ENCODE assay signal across 11 cellular contexts in the genomic region with DNA sequence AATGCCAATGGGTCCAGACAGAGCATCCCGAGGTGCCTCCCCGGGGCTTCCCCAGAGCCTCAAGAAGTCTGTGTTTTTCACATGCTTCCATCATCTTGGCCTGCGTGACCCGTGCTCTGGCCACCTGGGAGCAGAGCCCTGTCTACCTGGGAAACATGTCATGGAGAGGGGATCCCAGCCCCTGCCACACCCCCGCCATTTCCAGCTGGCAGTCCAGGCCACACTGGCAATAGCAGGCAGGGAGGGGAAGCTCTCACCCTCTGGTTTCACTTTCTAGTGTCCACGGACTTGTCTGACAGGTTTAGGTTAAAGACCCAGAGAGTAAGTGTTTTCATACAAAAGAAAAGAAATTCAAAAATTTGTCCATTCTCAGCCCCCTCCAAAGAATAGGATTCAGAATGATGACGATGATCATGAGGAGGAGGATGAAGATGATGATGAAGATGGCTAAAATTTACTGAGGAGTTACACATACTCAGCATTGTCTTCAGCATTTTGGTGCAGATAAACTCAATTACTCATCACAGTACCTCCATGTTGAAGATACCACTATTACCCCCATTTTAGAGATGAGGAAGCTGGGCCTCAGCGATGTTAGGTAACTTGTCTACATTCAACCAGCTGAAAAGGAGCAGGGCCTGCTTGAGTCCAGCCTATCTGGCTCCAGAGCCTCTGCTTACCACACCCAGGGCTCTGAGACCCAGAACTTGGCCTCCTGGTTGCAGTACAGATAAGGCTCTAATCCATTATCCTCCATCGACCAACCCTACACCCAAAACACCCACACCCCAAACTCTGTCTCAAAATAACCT. TPM values are rescaled to one million over a fixed set of nuclear protein-coding genes. Genes with fewer than 3 reads are reported as not detected.
A peak's percentile ranks its signal among the peaks of the same experiment; 100 is the strongest.
DNase-seq lines count a peak whose midpoint lies in the region; ATAC-seq, FAIRE-seq and TF ChIP-seq lines count a peak whose summit lies in the region.
"Had no signal": no experiment of that assay in that cellular context is flagged by ENCODE, and none has a peak within 500 bp of the region (broad histone marks: within the 10 kb centered on the region; RNA-seq: fewer than 3 reads in every experiment).

No MANE protein-coding gene starts in this region.

- TF ChIP-seq CTCF in endothelial cell of umbilical vein (IDR thresholded peaks at IDR 0.05; ENCODE audit: extremely low read depth in 1 of 2, insufficient read depth in 1 of 2, low read depth in 1 of 2, low read length in 2 of 2) (no peak), parathyroid adenoma (IDR thresholded peaks at IDR 0.05) (no peak)

- ATAC-seq in GM21528 (IDR thresholded peaks at IDR 0.05; ENCODE audit: low FRiP score, unreplicated experiment): no peak
- no peak for ATAC-seq in GM19397 (IDR thresholded peaks at IDR 0.05; ENCODE audit: unreplicated experiment)
- ATAC-seq: activated naive CD8-positive, alpha-beta T cell treated with anti-CD3 and anti-CD28 coated beads, Interleukin-2, amount 50 U/mL, for 24 hours had no signal

- TF ChIP-seq POLR2A in GM12892 (IDR thresholded peaks at IDR 0.05; ENCODE audit: low read depth, low read length): no peak
- TF ChIP-seq POLR2A in endothelial cell of umbilical vein (IDR thresholded peaks at IDR 0.05; ENCODE audit: low read depth, low read length): no peak

- H3K27ac ChIP-seq in endothelial cell of umbilical vein (ENCODE audit: insufficient read depth, low read depth, low read length) (no peak overlapping the region), parathyroid adenoma (peak overlapping the region; percentile 83)

- no peaks in the 10 kb centered on the region for H3K9me3 ChIP-seq in endothelial cell of umbilical vein (replicated peaks; ENCODE audit: control insufficient read depth, insufficient read depth, low read length)
- no peaks in the 10 kb centered on the region for H3K9me3 ChIP-seq in parathyroid adenoma (ENCODE audit: control insufficient read depth, low read length)

- H3K9me1 ChIP-seq in endothelial cell of umbilical vein (replicated peaks; ENCODE audit: control insufficient read depth, extremely low read depth, insufficient read depth, low read length): no peaks in the 10 kb centered on the region

- DNase-seq in GM12892 (ENCODE audit: insufficient read length) (peak; percentile 23), NCI-H510A treated with DMSO at 0.1 percent for 48 hours (lab: John Stamatoyannopoulos, UW) (peak; percentile 76), endothelial cell of umbilical vein (ENCODE audit: low read depth, low spot score) (no peak), pons (ENCODE audit: low spot score) (no peak), putamen (ENCODE audit: low spot score) (no peak)
- DNase-seq: activated naive CD8-positive, alpha-beta T cell treated with anti-CD3 and anti-CD28 coated beads, Interleukin-2, amount 50 U/mL, for 24 hours; IMR-90; NCI-H2029 treated with DMSO at 0.1 percent for 48 hours had no signal

- H4K20me1 ChIP-seq in endothelial cell of umbilical vein (replicated peaks; ENCODE audit: control insufficient read depth, extremely low read depth, insufficient read depth, low read length): no peaks in the 10 kb centered on the region

- intact Hi-C loops in endothelial cell of umbilical vein (cut with micrococcal nuclease): no loop called here

- CTCF ChIA-PET in endothelial cell of umbilical vein (lab: Charles Lee): interaction anchor here (1.5 to 19.2 kb wide), 5 partner anchors 7 to 106 kb away, joined by 3 to 446 read pairs (median 14); partner anchors contain the start of gene SMIM5

- H3K9ac ChIP-seq in endothelial cell of umbilical vein (replicated peaks; ENCODE audit: extremely low read depth, insufficient read depth, low read length): no peak overlapping the region
- no peak overlapping the region for H3K9ac ChIP-seq in parathyroid adenoma

- H3K79me2 ChIP-seq in endothelial cell of umbilical vein (ENCODE audit: control insufficient read depth, insufficient read depth, low read length): no peaks in the 10 kb centered on the region
- peaks cover 5% of the 10 kb centered on the region for H3K79me2 ChIP-seq in parathyroid adenoma

- BruUV-seq in endothelial cell of umbilical vein (replicated peaks; lab: Mats Ljungman, UMichigan): no TSS peak

- no peak overlapping the region for H2AFZ ChIP-seq in endothelial cell of umbilical vein (ENCODE audit: low read depth, low read length)
- H2AFZ ChIP-seq in parathyroid adenoma: no peak overlapping the region

- H3K4me3 ChIP-seq in endothelial cell of umbilical vein (replicated peaks in 1 of 3; ENCODE audit: insufficient read depth in 1 of 3, low read depth in 1 of 3, low read length in 3 of 3) (no peak overlapping the region), parathyroid adenoma (ENCODE audit: low read depth, low read length) (peak overlapping the region; percentile 78)

- H3K36me3 ChIP-seq in endothelial cell of umbilical vein (ENCODE audit: control insufficient read depth in 2 of 2, extremely low read depth in 1 of 2, insufficient read depth in 2 of 2, low read length in 2 of 2) (peaks cover 0 to 3% of the 10 kb centered on the region in 2 experiments), parathyroid adenoma (ENCODE audit: control insufficient read depth, insufficient read depth, low read length) (no peaks in the 10 kb centered on the region)

- FAIRE-seq in GM12892 (lab: Jason Lieb, UNC) (no peak), endothelial cell of umbilical vein (lab: Jason Lieb, UNC) (peak; percentile 28)

- POLR2A ChIA-PET in endothelial cell of umbilical vein (lab: Charles Lee): interaction anchor here (1.2 kb wide), 1 partner anchor 9 kb away, joined by 3 read pairs; the partner anchor contains the start of gene SMIM5

- H3K4me1 ChIP-seq in endothelial cell of umbilical vein (ENCODE audit: control insufficient read depth, extremely low read depth, insufficient read depth, low read length) (peaks cover 16% of the 10 kb centered on the region), parathyroid adenoma (peaks cover 62% of the 10 kb centered on the region)

- H3K27me3 ChIP-seq in endothelial cell of umbilical vein (ENCODE audit: control insufficient read depth in 2 of 2, insufficient read depth in 2 of 2, low read length in 2 of 2) (no peaks in the 10 kb centered on the region), parathyroid adenoma (ENCODE audit: control insufficient read depth, insufficient read depth, low read length) (no peaks in the 10 kb centered on the region)

- H3K4me2 ChIP-seq in endothelial cell of umbilical vein (ENCODE audit: insufficient read depth, low read length) (no peak overlapping the region), parathyroid adenoma (ENCODE audit: low read length) (peak overlapping the region; percentile 78)

- dilution Hi-C loops in endothelial cell of umbilical vein (cut with MboI; ENCODE audit: extremely low pct_ligation_motif_present, low sequenced_read_pairs): no loop called here

TF ChIP-seq in endothelial cell of umbilical vein, 7 proteins besides CTCF, POLR2A, EP300 and RAD21 (continues in another document):
- no peak for TF ChIP-seq MYC (IDR thresholded peaks at IDR 0.05; ENCODE audit: low read depth, low read length)
- no peak for TF ChIP-seq JUN (IDR thresholded peaks at IDR 0.05; ENCODE audit: borderline replicate concordance, insufficient read depth, insufficient read length, low read depth)
- no peak for TF ChIP-seq FOS (IDR thresholded peaks at IDR 0.05; ENCODE audit: borderline replicate concordance, insufficient read depth, low read length)
- TF ChIP-seq EZH2 (IDR thresholded peaks at IDR 0.05; ENCODE audit: borderline replicate concordance, low read depth, low read length, severe bottlenecking): no peak

RNA-seq across cellular contexts. Expression of gene SMIM5, which starts 9.2 kb away (rescaled TPM):
- 0.51 TPM for polyA plus RNA-seq in GM12892 (2012; ENCODE audit: missing spikeins)
- not detected in 2 replicates for total RNA-seq in endothelial cell of umbilical vein
- polyA plus RNA-seq in endothelial cell of umbilical vein: not detected in 2 replicates
- not detected in 2 replicates for polyA plus RNA-seq in endothelial cell of umbilical vein (2011; cell fraction: cytosol; rRNA removed)
- 0.24 and 0.31 TPM in 2 replicates for polyA plus RNA-seq in endothelial cell of umbilical vein (2011; cell fraction: nucleus; rRNA removed)
- 0.20 and 0.33 TPM in 2 replicates for polyA plus RNA-seq in endothelial cell of umbilical vein (2012)
- polyA minus RNA-seq in endothelial cell of umbilical vein: not detected in 2 replicates
- polyA minus RNA-seq in endothelial cell of umbilical vein (2011; cell fraction: cytosol; rRNA and poly(A)+ RNA removed): not detected
- polyA minus RNA-seq in endothelial cell of umbilical vein (2011; cell fraction: nucleus; rRNA and poly(A)+ RNA removed): not detected in 2 replicates
- total RNA-seq: IMR-90 had no signal
- polyA plus RNA-seq: IMR-90 had no signal

RNA-seq across cellular contexts. Expression of gene RECQL5, which starts 24.5 kb away (rescaled TPM):
- polyA plus RNA-seq in GM12892 (2012; ENCODE audit: missing spikeins): 22.7 TPM
- total RNA-seq in endothelial cell of umbilical vein: 30.7 and 30.9 TPM in 2 replicates
- polyA plus RNA-seq in endothelial cell of umbilical vein: 17.3 and 21.3 TPM in 2 replicates
- polyA plus RNA-seq in endothelial cell of umbilical vein (2011; cell fraction: cytosol; rRNA removed): 8.3 and 10.3 TPM in 2 replicates
- 96.3 and 120 TPM in 2 replicates for polyA plus RNA-seq in endothelial cell of umbilical vein (2011; cell fraction: nucleus; rRNA removed)
- 22.3 and 31.6 TPM in 2 replicates for polyA plus RNA-seq in endothelial cell of umbilical vein (2012)
- polyA minus RNA-seq in endothelial cell of umbilical vein: 26.2 and 31.6 TPM in 2 replicates
- polyA minus RNA-seq in endothelial cell of umbilical vein (2011; cell fraction: cytosol; rRNA and poly(A)+ RNA removed): 15.5 TPM
- 44.2 and 44.9 TPM in 2 replicates for polyA minus RNA-seq in endothelial cell of umbilical vein (2011; cell fraction: nucleus; rRNA and poly(A)+ RNA removed)

RNA-seq across cellular contexts. Expression of gene SAP30BP, which starts 24.7 kb away (rescaled TPM):
- polyA plus RNA-seq in GM12892 (2012; ENCODE audit: missing spikeins): 65.3 TPM
- total RNA-seq in endothelial cell of umbilical vein: 143 and 151 TPM in 2 replicates
- 112 and 116 TPM in 2 replicates for polyA plus RNA-seq in endothelial cell of umbilical vein
- 112 TPM in 2 replicates for polyA plus RNA-seq in endothelial cell of umbilical vein (2011; cell fraction: cytosol; rRNA removed)
- 441 and 460 TPM in 2 replicates for polyA plus RNA-seq in endothelial cell of umbilical vein (2011; cell fraction: nucleus; rRNA removed)
- 103 and 117 TPM in 2 replicates for polyA plus RNA-seq in endothelial cell of umbilical vein (2012)
- 66.8 and 68.3 TPM in 2 replicates for polyA minus RNA-seq in endothelial cell of umbilical vein
- 25.8 TPM for polyA minus RNA-seq in endothelial cell of umbilical vein (2011; cell fraction: cytosol; rRNA and poly(A)+ RNA removed)
- polyA minus RNA-seq in endothelial cell of umbilical vein (2011; cell fraction: nucleus; rRNA and poly(A)+ RNA removed): 102 and 114 TPM in 2 replicates

RNA-seq across cellular contexts. Expression of gene MYO15B, which starts 54.8 kb away (rescaled TPM):
- polyA plus RNA-seq in GM12892 (2012; ENCODE audit: missing spikeins): 1.00 TPM
- total RNA-seq in endothelial cell of umbilical vein: 27.2 and 87.8 TPM in 2 replicates
- polyA plus RNA-seq in endothelial cell of umbilical vein: 10.2 and 15.7 TPM in 2 replicates
- 2.3 and 3.0 TPM in 2 replicates for polyA plus RNA-seq in endothelial cell of umbilical vein (2011; cell fraction: cytosol; rRNA removed)
- 99.7 and 146 TPM in 2 replicates for polyA plus RNA-seq in endothelial cell of umbilical vein (2011; cell fraction: nucleus; rRNA removed)
- polyA plus RNA-seq in endothelial cell of umbilical vein (2012): 13.4 and 34.4 TPM in 2 replicates
- 12.9 and 19.1 TPM in 2 replicates for polyA minus RNA-seq in endothelial cell of umbilical vein
- 5.0 TPM for polyA minus RNA-seq in endothelial cell of umbilical vein (2011; cell fraction: cytosol; rRNA and poly(A)+ RNA removed)
- polyA minus RNA-seq in endothelial cell of umbilical vein (2011; cell fraction: nucleus; rRNA and poly(A)+ RNA removed): 28.0 and 48.1 TPM in 2 replicates

Comparison
In these comparisons a context has a peak if more than half of its experiments do, and no peak if none do; other contexts are left out.
1. DNase-seq: peak in GM12892 (single experiment) and NCI-H510A treated with DMSO at 0.1 percent for 48 hours (single experiment); none in endothelial cell of umbilical vein (single experiment), pons (single experiment) and putamen (single experiment).